Comparison of ENCODE assay signal across 1 cellular context in genomic region chr17:7094661-7095064, GRCh38.
TF ChIP-seq lines count a peak whose summit lies in the region.

No MANE protein-coding gene starts in this region.

TF ChIP-seq in HepG2, 621 proteins besides CTCF, POLR2A, EP300 and RAD21:
- no peak for TF ChIP-seq TGIF2 (CRISPR knock-in tag; IDR thresholded peaks at IDR 0.05)
- TF ChIP-seq ZNF883 (CRISPR knock-in tag; IDR thresholded peaks at IDR 0.05; ENCODE audit: not compliant biosample characterization): no peak
- no peak for TF ChIP-seq HNRNPK (IDR thresholded peaks at IDR 0.05; ENCODE audit: low read depth, low read length, poor library complexity, severe bottlenecking)
- TF ChIP-seq DNMT1 (CRISPR knock-in tag; IDR thresholded peaks at IDR 0.05): no peak
- TF ChIP-seq, protein P1, sequence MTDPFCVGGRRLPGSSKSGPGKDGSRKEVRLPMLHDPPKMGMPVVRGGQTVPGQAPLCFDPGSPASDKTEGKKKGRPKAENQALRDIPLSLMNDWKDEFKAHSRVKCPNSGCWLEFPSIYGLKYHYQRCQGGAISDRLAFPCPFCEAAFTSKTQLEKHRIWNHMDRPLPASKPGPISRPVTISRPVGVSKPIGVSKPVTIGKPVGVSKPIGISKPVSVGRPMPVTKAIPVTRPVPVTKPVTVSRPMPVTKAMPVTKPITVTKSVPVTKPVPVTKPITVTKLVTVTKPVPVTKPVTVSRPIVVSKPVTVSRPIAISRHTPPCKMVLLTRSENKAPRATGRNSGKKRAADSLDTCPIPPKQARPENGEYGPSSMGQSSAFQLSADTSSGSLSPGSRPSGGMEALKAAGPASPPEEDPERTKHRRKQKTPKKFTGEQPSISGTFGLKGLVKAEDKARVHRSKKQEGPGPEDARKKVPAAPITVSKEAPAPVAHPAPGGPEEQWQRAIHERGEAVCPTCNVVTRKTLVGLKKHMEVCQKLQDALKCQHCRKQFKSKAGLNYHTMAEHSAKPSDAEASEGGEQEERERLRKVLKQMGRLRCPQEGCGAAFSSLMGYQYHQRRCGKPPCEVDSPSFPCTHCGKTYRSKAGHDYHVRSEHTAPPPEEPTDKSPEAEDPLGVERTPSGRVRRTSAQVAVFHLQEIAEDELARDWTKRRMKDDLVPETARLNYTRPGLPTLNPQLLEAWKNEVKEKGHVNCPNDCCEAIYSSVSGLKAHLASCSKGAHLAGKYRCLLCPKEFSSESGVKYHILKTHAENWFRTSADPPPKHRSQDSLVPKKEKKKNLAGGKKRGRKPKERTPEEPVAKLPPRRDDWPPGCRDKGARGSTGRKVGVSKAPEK (CRISPR knock-in tag; IDR thresholded peaks at IDR 0.05; ENCODE audit: borderline replicate concordance): no peak
- no peak for TF ChIP-seq SOX13 (IDR thresholded peaks at IDR 0.05)
- no peak for TF ChIP-seq SOX13 (CRISPR knock-in tag; conservative IDR thresholded peaks at IDR 0.05 in 1 of 2, IDR thresholded peaks at IDR 0.05 in 1 of 2)
- TF ChIP-seq FOSL1 (CRISPR knock-in tag; IDR thresholded peaks at IDR 0.05; ENCODE audit: borderline replicate concordance): no peak
